Comparison of ENCODE assay signal across 32 cellular contexts in the genomic region with DNA sequence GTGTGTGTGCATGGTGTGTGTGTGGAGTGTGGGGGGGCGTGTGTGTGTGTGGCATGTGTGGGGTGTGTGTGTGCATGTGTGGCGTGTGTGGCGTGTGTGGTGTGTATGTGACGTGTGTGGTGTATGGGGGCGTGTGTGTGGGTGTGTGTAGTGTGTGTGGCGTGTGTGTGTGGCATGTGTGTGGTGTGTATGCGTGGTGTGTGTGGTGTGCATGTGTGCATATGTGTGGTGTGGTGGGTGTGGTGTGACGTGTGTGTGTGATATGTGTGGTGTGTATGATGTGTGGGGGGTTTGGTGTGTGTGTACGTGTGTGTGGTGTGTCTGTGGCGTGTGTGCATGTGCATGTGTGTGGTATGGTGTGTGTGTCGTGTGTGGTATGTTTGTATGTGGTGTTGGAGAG. TPM values are rescaled to one million over a fixed set of nuclear protein-coding genes. Genes with fewer than 3 reads are reported as not detected.
"Had no signal": no experiment of that assay in that cellular context is flagged by ENCODE, and none has a peak within 500 bp of the region (broad histone marks: within the 10 kb centered on the region; RNA-seq: fewer than 3 reads in every experiment).

No MANE protein-coding gene starts in this region.

- H3K9ac ChIP-seq: neural progenitor cell had no signal

- H3K9me3 Mint-ChIP-seq: activated CD8-positive, alpha-beta T cell treated with anti-CD3 and anti-CD28 coated beads for 36 hours; brain; immature natural killer cell; mesothelial cell of epicardium; neural progenitor cell had no signal

- H3K27ac Mint-ChIP-seq: activated CD8-positive, alpha-beta T cell treated with anti-CD3 and anti-CD28 coated beads for 36 hours; activated naive CD8-positive, alpha-beta T cell; activated T-cell treated with anti-CD3 and anti-CD28 coated beads, Interleukin-2, amount 50 U/mL, for 72 hours; mesothelial cell of epicardium; neural progenitor cell; T-helper 17 cell had no signal

- DNase-seq: activated CD4-positive, alpha-beta T cell treated with anti-CD3 and anti-CD28 coated beads for 1 hour; activated CD4-positive, alpha-beta T cell treated with anti-CD3 and anti-CD28 coated beads, Interleukin-2, amount 50 U/mL, for 1 hour; activated CD8-positive, alpha-beta T cell treated with anti-CD3 and anti-CD28 coated beads for 36 hours; activated naive CD4-positive, alpha-beta T cell treated with Interleukin-2 at 50 U/mL for 16 hours; activated T-cell treated with anti-CD3 and anti-CD28 coated beads, Interleukin-2, amount 50 U/mL, for 72 hours; cerebellar nuclear complex; colonic mucosa; foreskin keratinocyte; heart left ventricle; hypothalamus; immature natural killer cell; kidney; left colon; mammary epithelial cell; naive B cell; posterior cingulate gyrus; stimulated activated CD4-positive, alpha-beta T cell treated with anti-CD3 and anti-CD28 coated beads, Interleukin-12 subunit alpha, Interleukin-12 subunit beta, amount 100 ng/mL, for 4 hours; stimulated activated CD4-positive, alpha-beta T cell treated with anti-CD3 and anti-CD28 coated beads, Interleukin-4, amount 100 ng/mL, for 1 hour; stimulated activated naive CD8-positive, alpha-beta T cell treated with anti-CD3 and anti-CD28 coated beads, Interleukin-15, amount 100 ng/mL, for 72 hours; substantia nigra; T-helper 17 cell; upper lobe of left lung had no signal

- H3K4me3 Mint-ChIP-seq: activated CD8-positive, alpha-beta T cell treated with anti-CD3 and anti-CD28 coated beads for 36 hours; activated naive CD8-positive, alpha-beta T cell; activated T-cell treated with anti-CD3 and anti-CD28 coated beads, Interleukin-2, amount 50 U/mL, for 72 hours; immature natural killer cell; mesothelial cell of epicardium; naive B cell; neural progenitor cell; stimulated activated naive CD8-positive, alpha-beta T cell treated with anti-CD3 and anti-CD28 coated beads, Interleukin-15, amount 100 ng/mL, for 72 hours; T-helper 17 cell had no signal

- H3K4me3 ChIP-seq: ascending aorta, cardiac muscle cell, colonic mucosa, esophagus muscularis mucosa, heart left ventricle, neural progenitor cell, skin epidermis, upper lobe of left lung had no signal

- FAIRE-seq: kidney had no signal

- H3K4me2 ChIP-seq: neural progenitor cell had no signal

- H3K27ac ChIP-seq: ascending aorta, cardiac muscle cell, colonic mucosa, esophagus muscularis mucosa, foreskin keratinocyte, heart left ventricle, neural progenitor cell, skin epidermis, upper lobe of left lung had no signal

- H3K36me3 ChIP-seq: ascending aorta, cardiac muscle cell, colonic mucosa, esophagus muscularis mucosa, heart left ventricle, neural progenitor cell, upper lobe of left lung had no signal

- H2AFZ ChIP-seq: neural progenitor cell had no signal

- H3K27me3 ChIP-seq: ascending aorta, cardiac muscle cell, colonic mucosa, foreskin keratinocyte, neural progenitor cell, upper lobe of left lung had no signal

- H3K9me3 ChIP-seq: ascending aorta, colonic mucosa, esophagus muscularis mucosa, heart left ventricle, upper lobe of left lung had no signal

- ATAC-seq: activated CD8-positive, alpha-beta T cell treated with anti-CD3 and anti-CD28 coated beads for 36 hours; activated T-cell treated with anti-CD3 and anti-CD28 coated beads, Interleukin-2, amount 50 U/mL, for 72 hours; foreskin keratinocyte; heart left ventricle; left colon; sciatic nerve; stimulated activated naive CD8-positive, alpha-beta T cell treated with anti-CD3 and anti-CD28 coated beads, Interleukin-15, amount 100 ng/mL, for 72 hours; T-helper 17 cell had no signal

- H3K36me3 Mint-ChIP-seq: activated naive CD8-positive, alpha-beta T cell; brain; mesothelial cell of epicardium; naive B cell; neural progenitor cell had no signal

- H3K4me1 ChIP-seq: ascending aorta, colonic mucosa, esophagus muscularis mucosa, foreskin keratinocyte, upper lobe of left lung had no signal

- H3K4me1 Mint-ChIP-seq: mesothelial cell of epicardium, T-helper 17 cell had no signal

RNA-seq across cellular contexts. Expression of gene CMKLR1, which starts 24.1 kb away (rescaled TPM):
- total RNA-seq: activated CD8-positive, alpha-beta T cell treated with anti-CD3 and anti-CD28 coated beads for 36 hours; activated T-cell treated with anti-CD3 and anti-CD28 coated beads, Interleukin-2, amount 50 U/mL, for 72 hours; cardiac muscle cell; foreskin keratinocyte; renal cortical epithelial cell had no signal
- polyA plus RNA-seq: foreskin keratinocyte, mammary epithelial cell had no signal
